15 cellular contexts compared by ENCODE assay signal in genomic region chr5:122501087-122501435, GRCh38.
A peak's percentile ranks its signal among the peaks of the same experiment; 100 is the strongest.
DNase-seq lines count a peak whose midpoint lies in the region; ATAC-seq and TF ChIP-seq lines count a peak whose summit lies in the region.
"Had no signal": no experiment of that assay in that cellular context is flagged by ENCODE, and none has a peak within 500 bp of the region (broad histone marks: within the 10 kb centered on the region; RNA-seq: fewer than 3 reads in every experiment).

No MANE protein-coding gene starts in this region.

- ATAC-seq in left lung (peak; percentile 59), HG03460 (IDR thresholded peaks at IDR 0.05; ENCODE audit: unreplicated experiment) (no peak), HG02588 (IDR thresholded peaks at IDR 0.05; ENCODE audit: unreplicated experiment) (no peak)
- ATAC-seq: activated naive CD8-positive, alpha-beta T cell treated with anti-CD3 and anti-CD28 coated beads, Interleukin-2, amount 50 U/mL, for 24 hours had no signal

- H3K4me3 Mint-ChIP-seq in chondrocyte (ENCODE audit: unreplicated experiment): peak overlapping the region; percentile 73
- H3K4me3 Mint-ChIP-seq in activated CD4-positive, alpha-beta memory T cell treated with anti-CD3 and anti-CD28 coated beads, Interleukin-2, amount 10 ng/mL, durations not matched to agents 7 days and 5 days: no peak overlapping the region
- H3K4me3 Mint-ChIP-seq: activated naive CD8-positive, alpha-beta T cell treated with anti-CD3 and anti-CD28 coated beads, Interleukin-2, amount 50 U/mL, for 24 hours; activated T-cell treated with anti-CD3 and anti-CD28 coated beads, Interleukin-2, amount 50 U/mL, for 24 hours; CD14-positive monocyte; immature natural killer cell had no signal

- H3K27ac ChIP-seq in left lung: no peak overlapping the region
- H3K27ac ChIP-seq: gastrocnemius medialis had no signal

- no peak overlapping the region for H3K4me3 ChIP-seq in left lung
- H3K4me3 ChIP-seq: gastrocnemius medialis had no signal

- TF ChIP-seq CTCF in chondrocyte (IDR thresholded peaks at IDR 0.05) (peak; percentile 52), left lung (IDR thresholded peaks at IDR 0.05) (no peak)

- no peaks in the 10 kb centered on the region for H3K4me1 ChIP-seq in left lung
- H3K4me1 ChIP-seq: gastrocnemius medialis had no signal

- DNase-seq in LHCN-M2 (ENCODE audit: low read depth) (peak; percentile 7), chondrocyte (ENCODE audit: low spot score) (no peak), left lung (no peak), stromal cell of bone marrow (ENCODE audit: low read depth) (peak; percentile 90), GF-D8 (lab: John Stamatoyannopoulos, UW) (no peak)
- DNase-seq in activated CD4-positive, alpha-beta memory T cell treated with anti-CD3 and anti-CD28 coated beads, Interleukin-2, amount 10 ng/mL, durations not matched to agents 7 days and 5 days: no peak
- DNase-seq: activated CD4-positive, CD25-positive, alpha-beta regulatory T cell treated with anti-CD3 and anti-CD28 coated beads, Interleukin-2, amount 50 U/mL, for 72 hours; activated naive CD8-positive, alpha-beta T cell treated with anti-CD3 and anti-CD28 coated beads, Interleukin-2, amount 50 U/mL, for 24 hours; activated T-cell treated with anti-CD3 and anti-CD28 coated beads, Interleukin-2, amount 50 U/mL, for 24 hours; gastrocnemius medialis; immature natural killer cell; stimulated activated CD4-positive, alpha-beta T cell treated with anti-CD3 and anti-CD28 coated beads, Interleukin-2, amount 100 ng/mL, for 48 hours had no signal

- H3K27me3 Mint-ChIP-seq in chondrocyte (ENCODE audit: low read depth): peaks cover 3% of the 10 kb centered on the region
- peaks cover 4% of the 10 kb centered on the region for H3K27me3 Mint-ChIP-seq in activated CD4-positive, alpha-beta memory T cell treated with anti-CD3 and anti-CD28 coated beads, Interleukin-2, amount 10 ng/mL, durations not matched to agents 7 days and 5 days

- CTCF ChIA-PET in activated CD4-positive, alpha-beta memory T cell treated with anti-CD3 and anti-CD28 coated beads, Interleukin-2, amount 10 ng/mL, durations not matched to agents 7 days and 5 days (lab: Charles Lee): no interaction called here

- no peaks in the 10 kb centered on the region for H3K27me3 ChIP-seq in left lung
- H3K27me3 ChIP-seq: gastrocnemius medialis had no signal

- no peaks in the 10 kb centered on the region for H3K9me3 ChIP-seq in left lung
- H3K9me3 ChIP-seq: gastrocnemius medialis had no signal

- no peaks in the 10 kb centered on the region for H3K9me3 Mint-ChIP-seq in chondrocyte (ENCODE audit: low read depth)
- H3K9me3 Mint-ChIP-seq in activated CD4-positive, alpha-beta memory T cell treated with anti-CD3 and anti-CD28 coated beads, Interleukin-2, amount 10 ng/mL, durations not matched to agents 7 days and 5 days: no peaks in the 10 kb centered on the region
- H3K9me3 Mint-ChIP-seq: activated naive CD8-positive, alpha-beta T cell treated with anti-CD3 and anti-CD28 coated beads, Interleukin-2, amount 50 U/mL, for 24 hours; activated T-cell treated with anti-CD3 and anti-CD28 coated beads, Interleukin-2, amount 50 U/mL, for 24 hours; CD14-positive monocyte had no signal

- H3K36me3 ChIP-seq in left lung: no peaks in the 10 kb centered on the region
- H3K36me3 ChIP-seq: gastrocnemius medialis had no signal

- intact Hi-C loops in left lung (cut with DNase I): no loop called here

- H3K4me1 Mint-ChIP-seq in chondrocyte (ENCODE audit: low read depth): peaks cover 32% of the 10 kb centered on the region
- no peaks in the 10 kb centered on the region for H3K4me1 Mint-ChIP-seq in activated CD4-positive, alpha-beta memory T cell treated with anti-CD3 and anti-CD28 coated beads, Interleukin-2, amount 10 ng/mL, durations not matched to agents 7 days and 5 days
- H3K4me1 Mint-ChIP-seq: activated naive CD8-positive, alpha-beta T cell treated with anti-CD3 and anti-CD28 coated beads, Interleukin-2, amount 50 U/mL, for 24 hours; CD14-positive monocyte; immature natural killer cell had no signal

- no peaks in the 10 kb centered on the region for H3K36me3 Mint-ChIP-seq in chondrocyte (ENCODE audit: low read depth)
- H3K36me3 Mint-ChIP-seq in activated CD4-positive, alpha-beta memory T cell treated with anti-CD3 and anti-CD28 coated beads, Interleukin-2, amount 10 ng/mL, durations not matched to agents 7 days and 5 days (ENCODE audit: low read depth): no peaks in the 10 kb centered on the region
- H3K36me3 Mint-ChIP-seq: CD14-positive monocyte, immature natural killer cell had no signal

- peak overlapping the region; percentile 98 for H3K27ac Mint-ChIP-seq in chondrocyte (ENCODE audit: unreplicated experiment)
- H3K27ac Mint-ChIP-seq in activated CD4-positive, alpha-beta memory T cell treated with anti-CD3 and anti-CD28 coated beads, Interleukin-2, amount 10 ng/mL, durations not matched to agents 7 days and 5 days: no peak overlapping the region
- H3K27ac Mint-ChIP-seq: activated naive CD8-positive, alpha-beta T cell treated with anti-CD3 and anti-CD28 coated beads, Interleukin-2, amount 50 U/mL, for 24 hours; activated T-cell treated with anti-CD3 and anti-CD28 coated beads, Interleukin-2, amount 50 U/mL, for 24 hours; CD14-positive monocyte; immature natural killer cell had no signal

- POLR2A ChIA-PET in activated CD4-positive, alpha-beta memory T cell treated with anti-CD3 and anti-CD28 coated beads, Interleukin-2, amount 10 ng/mL, durations not matched to agents 7 days and 5 days (lab: Charles Lee): no interaction called here

Comparison
In these comparisons a context has a peak if more than half of its experiments do, and no peak if none do; other contexts are left out.
1. DNase-seq: peak in LHCN-M2 (single experiment) and stromal cell of bone marrow (single experiment); none in chondrocyte (single experiment), left lung (0 of 2), activated CD4-positive, alpha-beta memory T cell treated with anti-CD3 and anti-CD28 coated beads, Interleukin-2, amount 10 ng/mL, durations not matched to agents 7 days and 5 days (single experiment) and GF-D8 (single experiment).